In genomic region chr16:12257926-12258561, GRCh38 we compare ENCODE assay signal across 12 cellular contexts.
DNase-seq lines count a peak whose midpoint lies in the region; ATAC-seq, FAIRE-seq and TF ChIP-seq lines count a peak whose summit lies in the region.
"Had no signal": no experiment of that assay in that cellular context is flagged by ENCODE, and none has a peak within 500 bp of the region (broad histone marks: within the 10 kb centered on the region; RNA-seq: fewer than 3 reads in every experiment).

No MANE protein-coding gene starts in this region.

- DNase-seq in Right ventricle myocardium superior (no peak), cardiac septum (ENCODE audit: low spot score) (no peak), NCI-H748 (lab: John Stamatoyannopoulos, UW; ENCODE audit: unreplicated experiment) (peak; percentile 91), left ventricle myocardium inferior (no peak), DMS79 (lab: John Stamatoyannopoulos, UW) (no peak), urothelium cell line (ENCODE audit: low spot score) (no peak)
- no peak for DNase-seq in activated CD4-positive, alpha-beta T cell treated with anti-CD3 and anti-CD28 coated beads, Interleukin-2, amount 50 U/mL, for 48 hours
- DNase-seq in activated naive CD8-positive, alpha-beta T cell treated with anti-CD3 and anti-CD28 coated beads for 36 hours: no peak
- DNase-seq: SW 1271, upper lobe of left lung had no signal

- peak; percentile 62 for ATAC-seq in Right ventricle myocardium superior (ENCODE audit: poor library complexity)
- ATAC-seq: esophagus mucosa had no signal

- TF ChIP-seq CTCF in left ventricle myocardium inferior (IDR thresholded peaks at IDR 0.05; ENCODE audit: borderline replicate concordance): peak; percentile 33

- no peaks in the 10 kb centered on the region for H3K4me1 Mint-ChIP-seq in activated naive CD8-positive, alpha-beta T cell treated with anti-CD3 and anti-CD28 coated beads for 36 hours

- H3K4me3 ChIP-seq in left ventricle myocardium inferior: no peak overlapping the region
- H3K4me3 ChIP-seq: upper lobe of left lung had no signal

- H3K9me3 Mint-ChIP-seq in activated naive CD8-positive, alpha-beta T cell treated with anti-CD3 and anti-CD28 coated beads for 36 hours: no peaks in the 10 kb centered on the region

- no peaks in the 10 kb centered on the region for H3K27me3 ChIP-seq in left ventricle myocardium inferior (ENCODE audit: low read depth)
- H3K27me3 ChIP-seq: upper lobe of left lung had no signal

- FAIRE-seq in urothelium cell line (lab: Jason Lieb, UNC): no peak
- FAIRE-seq: islet of Langerhans had no signal

- intact Hi-C loops in Right ventricle myocardium superior (cut with DNase I) (no loop called here), cardiac septum (cut with DNase I) (loop anchor here (10.0 kb wide), 1 partner anchor 163 kb away; no protein-coding TSS in a partner anchor), left ventricle myocardium inferior (cut with micrococcal nuclease) (no loop called here)

- no peaks in the 10 kb centered on the region for H3K36me3 Mint-ChIP-seq in activated naive CD8-positive, alpha-beta T cell treated with anti-CD3 and anti-CD28 coated beads for 36 hours

- H3K9me3 ChIP-seq in left ventricle myocardium inferior (replicated peaks): no peaks in the 10 kb centered on the region
- H3K9me3 ChIP-seq: upper lobe of left lung had no signal

- no peaks in the 10 kb centered on the region for H3K27me3 Mint-ChIP-seq in activated naive CD8-positive, alpha-beta T cell treated with anti-CD3 and anti-CD28 coated beads for 36 hours

- no peak overlapping the region for H3K4me3 Mint-ChIP-seq in activated naive CD8-positive, alpha-beta T cell treated with anti-CD3 and anti-CD28 coated beads for 36 hours

- peaks cover 20% of the 10 kb centered on the region for H3K4me1 ChIP-seq in left ventricle myocardium inferior

- H3K27ac ChIP-seq in left ventricle myocardium inferior (replicated peaks): no peak overlapping the region
- H3K27ac ChIP-seq: upper lobe of left lung had no signal

- no peak overlapping the region for H3K27ac Mint-ChIP-seq in activated naive CD8-positive, alpha-beta T cell treated with anti-CD3 and anti-CD28 coated beads for 36 hours

- H3K36me3 ChIP-seq in left ventricle myocardium inferior: no peaks in the 10 kb centered on the region
- H3K36me3 ChIP-seq: upper lobe of left lung had no signal
